30 cellular contexts compared by ENCODE assay signal in genomic region chr11:115415939-115416338, GRCh38.
"Had no signal": no experiment of that assay in that cellular context is flagged by ENCODE, and none has a peak within 500 bp of the region (broad histone marks: within the 10 kb centered on the region; RNA-seq: fewer than 3 reads in every experiment).

No MANE protein-coding gene starts in this region.

- H3K4me1 ChIP-seq: ascending aorta had no signal

- ATAC-seq: activated CD4-positive, alpha-beta T cell treated with anti-CD3 and anti-CD28 coated beads for 36 hours; activated CD8-positive, alpha-beta memory T cell treated with anti-CD3 and anti-CD28 coated beads, Interleukin-2, amount 10 ng/mL, durations not matched to agents 7 days and 5 days; activated CD8-positive, alpha-beta T cell treated with anti-CD3 and anti-CD28 coated beads, Interleukin-2, amount 10 ng/mL, durations not matched to agents 7 days and 5 days; activated naive CD4-positive, alpha-beta T cell treated with anti-CD3 and anti-CD28 coated beads, Interleukin-2, amount 50 U/mL, for 72 hours; activated T-cell treated with anti-CD3 and anti-CD28 coated beads, Interleukin-2, amount 50 U/mL, for 72 hours; esophagus mucosa; heart left ventricle; T-helper 17 cell had no signal

- H3K9me3 Mint-ChIP-seq: activated CD4-positive, alpha-beta memory T cell treated with anti-CD3 and anti-CD28 coated beads for 36 hours; activated CD4-positive, alpha-beta T cell treated with anti-CD3 and anti-CD28 coated beads, Interleukin-2, amount 10 ng/mL, durations not matched to agents 24 days and 14 days; activated naive CD4-positive, alpha-beta T cell treated with anti-CD3 and anti-CD28 coated beads, Interleukin-2, amount 10 ng/mL, durations not matched to agents 7 days and 5 days; activated naive CD8-positive, alpha-beta T cell treated with anti-CD3 and anti-CD28 coated beads, Interleukin-2, amount 10 ng/mL, durations not matched to agents 7 days and 5 days; activated T-cell treated with anti-CD3 and anti-CD28 coated beads, Interleukin-2, amount 50 U/mL, for 72 hours; central memory CD8-positive, alpha-beta T cell; dendritic cell treated with granulocyte-macrophage colony-stimulating factor and Interleukin-4, amounts not matched to agents 40 ng/mL and 50 ng/mL, for 4 days; endodermal cell; T-helper 2 cell treated with Interferon-gamma antibody and Interleukin-4, amounts not matched to agents 5 μg/mL and 100 μg/mL, for 36 hours had no signal

- DNase-seq: activated CD4-positive, alpha-beta memory T cell treated with anti-CD3 and anti-CD28 coated beads for 36 hours; activated CD4-positive, alpha-beta T cell treated with anti-CD3 and anti-CD28 coated beads for 36 hours; activated CD4-positive, alpha-beta T cell treated with anti-CD3 and anti-CD28 coated beads, Interleukin-2, amount 10 ng/mL, durations not matched to agents 24 days and 14 days; activated CD4-positive, CD25-positive, alpha-beta regulatory T cell; activated CD4-positive, CD25-positive, alpha-beta regulatory T cell treated with anti-CD3 and anti-CD28 coated beads, Interleukin-2, amount 50 U/mL, for 72 hours; activated CD8-positive, alpha-beta memory T cell treated with anti-CD3 and anti-CD28 coated beads, Interleukin-2, amount 10 ng/mL, durations not matched to agents 7 days and 5 days; activated CD8-positive, alpha-beta memory T cell treated with anti-CD3 and anti-CD28 coated beads, Interleukin-2, amount 50 U/mL, for 4 hours; activated CD8-positive, alpha-beta T cell treated with anti-CD3 and anti-CD28 coated beads, Interleukin-2, amount 10 ng/mL, durations not matched to agents 7 days and 5 days; activated gamma-delta T cell; activated naive CD4-positive, alpha-beta T cell; activated naive CD4-positive, alpha-beta T cell treated with anti-CD3 and anti-CD28 coated beads, Interleukin-2, amount 10 ng/mL, durations not matched to agents 7 days and 5 days; activated naive CD8-positive, alpha-beta T cell treated with anti-CD3 and anti-CD28 coated beads, Interleukin-2, amount 10 ng/mL, durations not matched to agents 7 days and 5 days; activated T-cell treated with anti-CD3 and anti-CD28 coated beads, Interleukin-2, amount 50 U/mL, for 24 hours; activated T-cell treated with anti-CD3 and anti-CD28 coated beads, Interleukin-2, amount 50 U/mL, for 72 hours; brain microvascular endothelial cell; dorsolateral prefrontal cortex; effector memory CD4-positive, alpha-beta T cell; endodermal cell; foreskin fibroblast; glutamatergic neuron; heart left ventricle; T-helper 17 cell; T1000 had no signal

- H3K27ac Mint-ChIP-seq: activated CD4-positive, alpha-beta memory T cell treated with anti-CD3 and anti-CD28 coated beads for 36 hours; activated CD4-positive, alpha-beta T cell treated with anti-CD3 and anti-CD28 coated beads for 36 hours; activated CD4-positive, alpha-beta T cell treated with anti-CD3 and anti-CD28 coated beads, Interleukin-2, amount 10 ng/mL, durations not matched to agents 24 days and 14 days; activated CD8-positive, alpha-beta memory T cell treated with anti-CD3 and anti-CD28 coated beads, Interleukin-2, amount 10 ng/mL, durations not matched to agents 7 days and 5 days; activated CD8-positive, alpha-beta T cell treated with anti-CD3 and anti-CD28 coated beads, Interleukin-2, amount 10 ng/mL, durations not matched to agents 7 days and 5 days; activated naive CD4-positive, alpha-beta T cell treated with anti-CD3 and anti-CD28 coated beads, Interleukin-2, amount 10 ng/mL, durations not matched to agents 7 days and 5 days; activated naive CD4-positive, alpha-beta T cell treated with anti-CD3 and anti-CD28 coated beads, Interleukin-2, amount 50 U/mL, for 72 hours; activated naive CD8-positive, alpha-beta T cell treated with anti-CD3 and anti-CD28 coated beads, Interleukin-2, amount 10 ng/mL, durations not matched to agents 7 days and 5 days; activated T-cell treated with anti-CD3 and anti-CD28 coated beads, Interleukin-2, amount 50 U/mL, for 24 hours; activated T-cell treated with anti-CD3 and anti-CD28 coated beads, Interleukin-2, amount 50 U/mL, for 72 hours; dendritic cell treated with granulocyte-macrophage colony-stimulating factor and Interleukin-4, amounts not matched to agents 40 ng/mL and 50 ng/mL, for 4 days; endodermal cell; T-helper 17 cell; T-helper 2 cell treated with Interferon-gamma antibody and Interleukin-4, amounts not matched to agents 5 μg/mL and 100 μg/mL, for 36 hours had no signal

- H3K4me3 ChIP-seq: ascending aorta, coronary artery, dorsolateral prefrontal cortex, heart left ventricle had no signal

- H3K4me3 Mint-ChIP-seq: activated CD4-positive, alpha-beta memory T cell treated with anti-CD3 and anti-CD28 coated beads for 36 hours; activated CD4-positive, alpha-beta T cell treated with anti-CD3 and anti-CD28 coated beads for 36 hours; activated CD4-positive, alpha-beta T cell treated with anti-CD3 and anti-CD28 coated beads, Interleukin-2, amount 10 ng/mL, durations not matched to agents 24 days and 14 days; activated CD8-positive, alpha-beta memory T cell treated with anti-CD3 and anti-CD28 coated beads, Interleukin-2, amount 10 ng/mL, durations not matched to agents 7 days and 5 days; activated CD8-positive, alpha-beta T cell treated with anti-CD3 and anti-CD28 coated beads, Interleukin-2, amount 10 ng/mL, durations not matched to agents 7 days and 5 days; activated naive CD4-positive, alpha-beta T cell treated with anti-CD3 and anti-CD28 coated beads, Interleukin-2, amount 10 ng/mL, durations not matched to agents 7 days and 5 days; activated naive CD8-positive, alpha-beta T cell treated with anti-CD3 and anti-CD28 coated beads, Interleukin-2, amount 10 ng/mL, durations not matched to agents 7 days and 5 days; activated T-cell treated with anti-CD3 and anti-CD28 coated beads, Interleukin-2, amount 50 U/mL, for 24 hours; activated T-cell treated with anti-CD3 and anti-CD28 coated beads, Interleukin-2, amount 50 U/mL, for 72 hours; central memory CD8-positive, alpha-beta T cell; dendritic cell treated with granulocyte-macrophage colony-stimulating factor and Interleukin-4, amounts not matched to agents 40 ng/mL and 50 ng/mL, for 4 days; endodermal cell; T-helper 17 cell; T-helper 2 cell treated with Interferon-gamma antibody and Interleukin-4, amounts not matched to agents 5 μg/mL and 100 μg/mL, for 36 hours had no signal

- H3K36me3 Mint-ChIP-seq: activated CD4-positive, alpha-beta memory T cell treated with anti-CD3 and anti-CD28 coated beads for 36 hours; activated CD8-positive, alpha-beta memory T cell treated with anti-CD3 and anti-CD28 coated beads, Interleukin-2, amount 10 ng/mL, durations not matched to agents 7 days and 5 days; activated naive CD4-positive, alpha-beta T cell treated with anti-CD3 and anti-CD28 coated beads, Interleukin-2, amount 10 ng/mL, durations not matched to agents 7 days and 5 days; activated naive CD4-positive, alpha-beta T cell treated with anti-CD3 and anti-CD28 coated beads, Interleukin-2, amount 50 U/mL, for 72 hours; activated naive CD8-positive, alpha-beta T cell treated with anti-CD3 and anti-CD28 coated beads, Interleukin-2, amount 10 ng/mL, durations not matched to agents 7 days and 5 days had no signal

- H3K27ac ChIP-seq: ascending aorta, brain microvascular endothelial cell, coronary artery, dorsolateral prefrontal cortex, heart left ventricle had no signal

- H3K4me1 Mint-ChIP-seq: activated CD4-positive, alpha-beta T cell treated with anti-CD3 and anti-CD28 coated beads for 36 hours; activated CD4-positive, alpha-beta T cell treated with anti-CD3 and anti-CD28 coated beads, Interleukin-2, amount 10 ng/mL, durations not matched to agents 24 days and 14 days; activated CD8-positive, alpha-beta memory T cell treated with anti-CD3 and anti-CD28 coated beads, Interleukin-2, amount 10 ng/mL, durations not matched to agents 7 days and 5 days; activated naive CD4-positive, alpha-beta T cell treated with anti-CD3 and anti-CD28 coated beads, Interleukin-2, amount 10 ng/mL, durations not matched to agents 7 days and 5 days; activated naive CD8-positive, alpha-beta T cell treated with anti-CD3 and anti-CD28 coated beads, Interleukin-2, amount 10 ng/mL, durations not matched to agents 7 days and 5 days; central memory CD8-positive, alpha-beta T cell; T-helper 17 cell had no signal

- H3K27me3 Mint-ChIP-seq: activated CD4-positive, alpha-beta memory T cell treated with anti-CD3 and anti-CD28 coated beads for 36 hours; activated CD4-positive, alpha-beta T cell treated with anti-CD3 and anti-CD28 coated beads, Interleukin-2, amount 10 ng/mL, durations not matched to agents 24 days and 14 days; activated CD8-positive, alpha-beta memory T cell treated with anti-CD3 and anti-CD28 coated beads, Interleukin-2, amount 10 ng/mL, durations not matched to agents 7 days and 5 days; activated naive CD4-positive, alpha-beta T cell treated with anti-CD3 and anti-CD28 coated beads, Interleukin-2, amount 10 ng/mL, durations not matched to agents 7 days and 5 days; activated naive CD8-positive, alpha-beta T cell treated with anti-CD3 and anti-CD28 coated beads, Interleukin-2, amount 10 ng/mL, durations not matched to agents 7 days and 5 days; dendritic cell treated with granulocyte-macrophage colony-stimulating factor and Interleukin-4, amounts not matched to agents 40 ng/mL and 50 ng/mL, for 4 days; T-helper 17 cell had no signal

- H3K27me3 ChIP-seq: ascending aorta, brain microvascular endothelial cell, dorsolateral prefrontal cortex, heart left ventricle had no signal

- H3K9me3 ChIP-seq: ascending aorta, heart left ventricle had no signal

- H3K36me3 ChIP-seq: ascending aorta, brain microvascular endothelial cell, heart left ventricle had no signal
